20 cellular contexts compared by ENCODE assay signal in genomic region chr5:175129121-175129520, GRCh38.
"Had no signal": no experiment of that assay in that cellular context is flagged by ENCODE, and none has a peak within 500 bp of the region (broad histone marks: within the 10 kb centered on the region; RNA-seq: fewer than 3 reads in every experiment).

No MANE protein-coding gene starts in this region.

- H3K27ac ChIP-seq: PC-9, VCaP had no signal

- H3K4me3 ChIP-seq: PC-9 had no signal

- ATAC-seq: activated T-helper 17 cell treated with anti-CD3 and anti-CD28 coated beads, Interleukin-2, amount 50 U/mL, for 72 hours had no signal

- DNase-seq: activated CD4-positive, alpha-beta memory T cell treated with anti-CD3 and anti-CD28 coated beads for 36 hours; activated CD4-positive, alpha-beta T cell treated with anti-CD3 and anti-CD28 coated beads, Interleukin-2, amount 10 ng/mL, durations not matched to agents 7 days and 5 days; activated CD4-positive, CD25-positive, alpha-beta regulatory T cell; activated gamma-delta T cell treated with Interleukin-2 at 50 U/mL for 16 hours; activated naive CD4-positive, alpha-beta T cell treated with anti-CD3 and anti-CD28 coated beads, Interleukin-2, amount 10 ng/mL, durations not matched to agents 7 days and 5 days; activated naive CD8-positive, alpha-beta T cell treated with anti-CD3 and anti-CD28 coated beads for 36 hours; activated T-cell treated with anti-CD3 and anti-CD28 coated beads for 4 hours; activated T-cell treated with anti-CD3 and anti-CD28 coated beads, Interleukin-2, amount 50 U/mL, for 48 hours; cerebellar nuclear complex; KG1; NCI-H1092; NCI-H1417; NCI-H1930; NCI-H2107; NCI-H2171 treated with DMSO at 0.1 percent for 48 hours; NCI-H226; PC-9; SHP77 treated with DMSO at 0.1 percent for 48 hours had no signal

- H3K4me2 ChIP-seq: PC-9 had no signal

- H2AFZ ChIP-seq: PC-9 had no signal
